Comparison of ENCODE assay signal across 26 cellular contexts in genomic region chr7:31935671-31936070, GRCh38.
"Had no signal": no experiment of that assay in that cellular context is flagged by ENCODE, and none has a peak within 500 bp of the region (broad histone marks: within the 10 kb centered on the region; RNA-seq: fewer than 3 reads in every experiment).

No MANE protein-coding gene starts in this region.

- H3K27me3 ChIP-seq: ascending aorta, esophagus muscularis mucosa, foreskin keratinocyte, heart right ventricle, left lung, right atrium auricular region, stomach, thyroid gland, upper lobe of right lung had no signal

- H3K36me3 ChIP-seq: ascending aorta, esophagus muscularis mucosa, heart right ventricle, left lung, right atrium auricular region, stomach, thyroid gland, upper lobe of right lung had no signal

- H3K27ac ChIP-seq: ascending aorta, esophagus muscularis mucosa, foreskin keratinocyte, heart right ventricle, left lung, parathyroid adenoma, stomach, thyroid gland, upper lobe of right lung, VCaP had no signal

- H3K36me3 Mint-ChIP-seq: activated naive CD4-positive, alpha-beta T cell treated with anti-CD3 and anti-CD28 coated beads, Interleukin-2, amount 10 ng/mL, durations not matched to agents 7 days and 5 days; activated naive CD8-positive, alpha-beta T cell treated with anti-CD3 and anti-CD28 coated beads, Interleukin-2, amount 10 ng/mL, durations not matched to agents 7 days and 5 days; brain; stimulated activated naive B cell treated with anti-CD40 and anti-IgM and Interleukin-4, amounts not matched to agents 10 μg/mL and 1 μg/mL and 100 μg/mL, for 72 hours had no signal

- H3K4me1 Mint-ChIP-seq: activated naive CD4-positive, alpha-beta T cell treated with anti-CD3 and anti-CD28 coated beads, Interleukin-2, amount 10 ng/mL, durations not matched to agents 7 days and 5 days; activated naive CD8-positive, alpha-beta T cell treated with anti-CD3 and anti-CD28 coated beads, Interleukin-2, amount 10 ng/mL, durations not matched to agents 7 days and 5 days; nephron; stimulated activated naive B cell treated with anti-CD40 and anti-IgM and Interleukin-4, amounts not matched to agents 10 μg/mL and 1 μg/mL and 100 μg/mL, for 72 hours had no signal

- H3K27me3 Mint-ChIP-seq: activated naive CD4-positive, alpha-beta T cell treated with anti-CD3 and anti-CD28 coated beads, Interleukin-2, amount 10 ng/mL, durations not matched to agents 7 days and 5 days; activated naive CD8-positive, alpha-beta T cell treated with anti-CD3 and anti-CD28 coated beads, Interleukin-2, amount 10 ng/mL, durations not matched to agents 7 days and 5 days; brain; effector memory CD8-positive, alpha-beta T cell; stimulated activated naive B cell treated with anti-CD40 and anti-IgM and Interleukin-4, amounts not matched to agents 10 μg/mL and 1 μg/mL and 100 μg/mL, for 72 hours had no signal

- ATAC-seq: effector memory CD8-positive, alpha-beta T cell; foreskin keratinocyte; heart right ventricle; left lung; stimulated activated naive B cell treated with anti-CD40 and anti-IgM and Interleukin-4, amounts not matched to agents 10 μg/mL and 1 μg/mL and 100 μg/mL, for 72 hours; upper lobe of right lung had no signal

- H3K4me3 ChIP-seq: ascending aorta, esophagus muscularis mucosa, heart right ventricle, left lung, lung, right atrium auricular region, stomach, thyroid gland, upper lobe of right lung had no signal

- H3K27ac Mint-ChIP-seq: activated naive CD4-positive, alpha-beta T cell treated with anti-CD3 and anti-CD28 coated beads, Interleukin-2, amount 10 ng/mL, durations not matched to agents 7 days and 5 days; activated naive CD8-positive, alpha-beta T cell treated with anti-CD3 and anti-CD28 coated beads, Interleukin-2, amount 10 ng/mL, durations not matched to agents 7 days and 5 days; effector memory CD8-positive, alpha-beta T cell; nephron; stimulated activated naive B cell treated with anti-CD40 and anti-IgM and Interleukin-4, amounts not matched to agents 10 μg/mL and 1 μg/mL and 100 μg/mL, for 72 hours had no signal

- H3K4me1 ChIP-seq: ascending aorta, left lung, parathyroid adenoma, stomach, thyroid gland, upper lobe of right lung had no signal

- H3K4me3 Mint-ChIP-seq: activated naive CD4-positive, alpha-beta T cell treated with anti-CD3 and anti-CD28 coated beads, Interleukin-2, amount 10 ng/mL, durations not matched to agents 7 days and 5 days; activated naive CD8-positive, alpha-beta T cell treated with anti-CD3 and anti-CD28 coated beads, Interleukin-2, amount 10 ng/mL, durations not matched to agents 7 days and 5 days; brain; effector memory CD8-positive, alpha-beta T cell; nephron; stimulated activated naive B cell treated with anti-CD40 and anti-IgM and Interleukin-4, amounts not matched to agents 10 μg/mL and 1 μg/mL and 100 μg/mL, for 72 hours had no signal

- DNase-seq: activated CD4-positive, alpha-beta T cell treated with anti-CD3 and anti-CD28 coated beads for 4 hours; activated CD4-positive, alpha-beta T cell treated with anti-CD3 and anti-CD28 coated beads, Interleukin-2, amount 50 U/mL, for 4 hours; activated CD8-positive, alpha-beta memory T cell treated with anti-CD3 and anti-CD28 coated beads for 24 hours; activated gamma-delta T cell; activated naive CD4-positive, alpha-beta T cell treated with anti-CD3 and anti-CD28 coated beads, Interleukin-2, amount 10 ng/mL, durations not matched to agents 7 days and 5 days; activated naive CD8-positive, alpha-beta T cell treated with anti-CD3 and anti-CD28 coated beads, Interleukin-2, amount 10 ng/mL, durations not matched to agents 7 days and 5 days; cortex of kidney; effector memory CD8-positive, alpha-beta T cell; heart right ventricle; kidney glomerular epithelial cell; left lung; stimulated activated CD4-positive, alpha-beta T cell treated with anti-CD3 and anti-CD28 coated beads, Interleukin-15, amount 100 ng/mL, for 24 hours; stimulated activated CD4-positive, alpha-beta T cell treated with anti-CD3 and anti-CD28 coated beads, Interleukin-2, amount 100 ng/mL, for 24 hours; stimulated activated naive B cell treated with anti-CD40 and anti-IgM and Interleukin-4, amounts not matched to agents 10 μg/mL and 1 μg/mL and 100 μg/mL, for 72 hours; stomach; thyroid gland; upper lobe of right lung had no signal

- H3K9me3 ChIP-seq: ascending aorta, esophagus muscularis mucosa, left lung, right atrium auricular region, stomach, thyroid gland, upper lobe of right lung had no signal
